24 cellular contexts compared by ENCODE assay signal in the genomic region with DNA sequence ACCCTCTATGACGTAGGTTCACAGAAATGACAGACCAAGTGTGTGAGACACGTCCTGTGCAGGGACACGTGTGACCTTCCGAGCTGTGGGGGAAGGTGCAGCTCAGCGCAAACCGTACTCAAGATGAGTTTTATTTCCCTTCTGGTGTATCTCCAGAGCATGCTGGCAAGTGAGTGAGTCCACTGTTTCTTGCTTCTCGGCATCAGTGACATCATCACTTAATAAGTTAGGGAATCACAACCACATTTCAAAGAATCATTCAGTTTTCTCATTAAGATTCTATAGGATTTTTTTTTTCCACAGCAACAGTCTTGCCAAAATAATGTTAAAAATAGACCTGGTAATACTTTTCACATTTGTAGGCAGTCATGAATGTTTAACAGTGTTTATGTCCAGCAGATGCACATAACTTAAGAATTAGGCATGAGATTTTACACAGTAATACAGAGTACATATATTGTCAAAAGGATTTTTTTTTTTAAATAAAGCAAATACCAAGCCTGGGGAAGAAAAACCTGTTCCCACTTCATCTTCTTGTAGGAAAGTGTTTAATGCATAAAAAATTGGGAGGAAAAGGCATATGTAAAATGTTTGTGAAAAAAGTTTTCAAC.
DNase-seq lines count a peak whose midpoint lies in the region; TF ChIP-seq lines count a peak whose summit lies in the region.
"Had no signal": no experiment of that assay in that cellular context is flagged by ENCODE, and none has a peak within 500 bp of the region (broad histone marks: within the 10 kb centered on the region; RNA-seq: fewer than 3 reads in every experiment).

No MANE protein-coding gene starts in this region.

- H3K4me3 Mint-ChIP-seq in Calu3 (ENCODE audit: low read depth, unreplicated experiment), result no peak overlapping the region
- H3K4me3 Mint-ChIP-seq: activated CD4-positive, alpha-beta T cell treated with anti-CD3 and anti-CD28 coated beads, Interleukin-2, amount 10 ng/mL, durations not matched to agents 7 days and 5 days; CD8-positive, alpha-beta memory T cell had no signal

- H3K9me3 Mint-ChIP-seq in Calu3 (ENCODE audit: low read depth, unreplicated experiment), result no peaks in the 10 kb centered on the region
- H3K9me3 Mint-ChIP-seq: CD8-positive, alpha-beta memory T cell had no signal

- CTCF ChIA-PET in AG04449 (lab: Yijun Ruan, JAX) (no interaction called here), Calu3 (lab: Charles Lee) (no interaction called here)

- 4 to 9% methylated on average over 7 of the region's 7 CpGs for WGBS in GM23248 (ENCODE audit: low coverage in 1 of 2, low lambda C conversion rate in 2 of 2, missing lambda C conversion rate in 2 of 2), 2 experiments
- 89 to 96% (median 90%) methylated on average over 7 of the region's 7 CpGs for WGBS in spleen, 5 donors

- H3K9me3 ChIP-seq in GM23248 (ENCODE audit: low read depth) (no peaks in the 10 kb centered on the region), spleen (no peaks in the 10 kb centered on the region)
- H3K9me3 ChIP-seq: lower lobe of right lung, ovary had no signal

- H3K79me2 ChIP-seq in GM23248 (ENCODE audit: insufficient read depth), result no peaks in the 10 kb centered on the region

- H3K27ac Mint-ChIP-seq in Calu3 (ENCODE audit: unreplicated experiment), result no peak overlapping the region
- H3K27ac Mint-ChIP-seq: activated CD4-positive, alpha-beta T cell treated with anti-CD3 and anti-CD28 coated beads, Interleukin-2, amount 10 ng/mL, durations not matched to agents 7 days and 5 days had no signal

- no peaks in the 10 kb centered on the region for H3K27me3 Mint-ChIP-seq in Calu3 (ENCODE audit: unreplicated experiment)
- H3K27me3 Mint-ChIP-seq: CD8-positive, alpha-beta memory T cell had no signal

- peaks cover under 1% of the 10 kb centered on the region for H3K4me1 Mint-ChIP-seq in Calu3 (ENCODE audit: low read depth, unreplicated experiment)

- peak overlapping the region; percentile 18; the same call in 1 of the 2 replicates for H2AFZ ChIP-seq in GM23248

- H3K27me3 ChIP-seq in GM23248 (replicated peaks; ENCODE audit: insufficient read depth), result no peaks in the 10 kb centered on the region
- H3K27me3 ChIP-seq in spleen (replicated peaks in 1 of 7), result peaks cover 0 to 12% (median 0%) of the 10 kb centered on the region in 7 donors
- H3K27me3 ChIP-seq: ovary had no signal

- no TSS peak for BruUV-seq in Calu3 (replicated peaks; lab: Mats Ljungman, UMichigan)

- TF ChIP-seq CTCF in AG04449 (IDR thresholded peaks at IDR 0.05; ENCODE audit: insufficient read depth, low read length, missing control alignments), result no peak
- no peak for TF ChIP-seq CTCF in astrocyte of the spinal cord (IDR thresholded peaks at IDR 0.05; ENCODE audit: low read depth, low read length)
- TF ChIP-seq CTCF in spleen (IDR thresholded peaks at IDR 0.05 in 8 of 11, conservative IDR thresholded peaks at IDR 0.05 in 3 of 11), result no peak
- TF ChIP-seq CTCF in Calu3 (IDR thresholded peaks at IDR 0.05; ENCODE audit: unreplicated experiment), result no peak

- H3K9me2 ChIP-seq in GM23248 (ENCODE audit: insufficient read depth), result no peaks in the 10 kb centered on the region

- H3K4me2 ChIP-seq in GM23248 (ENCODE audit: unreplicated experiment), result peak overlapping the region; percentile 44

- H3K4me3 ChIP-seq in AG04449 (ENCODE audit: low read depth, low read length) (no peak overlapping the region), GM23248 (no peak overlapping the region), astrocyte of the spinal cord (ENCODE audit: low read depth, low read length) (no peak overlapping the region), spleen (no peak overlapping the region)
- H3K4me3 ChIP-seq: K562, lower lobe of right lung, ovary, skin epidermis had no signal

- DNase-seq in AG04449 (ENCODE audit: low read depth, low spot score), result peak; percentile 87
- peak; percentile 89 for DNase-seq in GM23248
- peak; percentile 49 for DNase-seq in astrocyte of the spinal cord (ENCODE audit: low read depth, low spot score)
- peak; percentile 23 for DNase-seq in kidney glomerular epithelial cell (lab: John Stamatoyannopoulos, UW)
- DNase-seq in spleen, result no peak
- no peak for DNase-seq in cerebellar nuclear complex (lab: John Stamatoyannopoulos, UW)
- DNase-seq in Calu3, result no peak
- no peak for DNase-seq in occipital lobe (lab: John Stamatoyannopoulos, UW)
- DNase-seq: activated CD4-positive, alpha-beta T cell treated with anti-CD3 and anti-CD28 coated beads, Interleukin-2, amount 10 ng/mL, durations not matched to agents 7 days and 5 days; activated CD8-positive, alpha-beta memory T cell treated with anti-CD3 and anti-CD28 coated beads, Interleukin-2, amount 50 U/mL, for 4 hours; activated effector memory CD4-positive, alpha-beta T cell treated with Interleukin-2 at 50 U/mL for 16 hours; amniotic stem cell; CD8-positive, alpha-beta memory T cell; DMS79 treated with DMSO at 0.1 percent for 48 hours; glutamatergic neuron; H7; lower lobe of right lung; MV-4-11; NCI-H2029; ovary; stimulated activated CD4-positive, alpha-beta T cell treated with anti-CD3 and anti-CD28 coated beads, Interleukin-4, amount 100 ng/mL, for 4 hours; T-helper 1 cell had no signal

- no peaks in the 10 kb centered on the region for H4K20me1 ChIP-seq in GM23248 (ENCODE audit: insufficient read depth)

- in situ Hi-C loops in GM23248 (cut with MboI), result no loop called here
- in situ Hi-C loops in astrocyte of the spinal cord (cut with HindIII; ENCODE audit: low sequenced_read_pairs), result no loop called here

- H3K4me1 ChIP-seq in GM23248 (ENCODE audit: insufficient read depth), result peaks cover 11% of the 10 kb centered on the region
- H3K4me1 ChIP-seq in spleen, result peaks cover 0 to 7% (median 0%) of the 10 kb centered on the region in 6 donors

- H3K36me3 ChIP-seq in GM23248 (ENCODE audit: low read depth), result no peaks in the 10 kb centered on the region
- H3K36me3 ChIP-seq in spleen, result no peaks in the 10 kb centered on the region
- H3K36me3 ChIP-seq: lower lobe of right lung, ovary had no signal

- H3K27ac ChIP-seq in GM23248 (peak overlapping the region; percentile 46), spleen (no peak overlapping the region)
- H3K27ac ChIP-seq: lower lobe of right lung, ovary, skin epidermis had no signal

- intact Hi-C loops in spleen (cut with DNase I; ENCODE audit: low total_unique reads), result no loop called here
- intact Hi-C loops in Calu3 (cut with micrococcal nuclease; ENCODE audit: unreplicated experiment), result no loop called here

- TF ChIP-seq POLR2A in spleen (IDR thresholded peaks at IDR 0.05), result no peak

- H3F3A ChIP-seq in GM23248 (ENCODE audit: insufficient read depth), result peaks cover 12% of the 10 kb centered on the region

- POLR2A ChIA-PET in AG04449 (lab: Yijun Ruan, JAX), result interaction anchor here (0.7 kb wide), 1 partner anchor 144 kb away, joined by 3 read pairs; no protein-coding TSS in a partner anchor

- peak overlapping the region; percentile 39 for H3K9ac ChIP-seq in GM23248

- no peaks in the 10 kb centered on the region for H3K36me3 Mint-ChIP-seq in Calu3 (ENCODE audit: insufficient read depth, unreplicated experiment)

Comparison
In these comparisons a context has a peak if more than half of its experiments do, and no peak if none do; other contexts are left out.
1. DNase-seq: peak in AG04449 (single experiment), GM23248 (single experiment), astrocyte of the spinal cord (single experiment) and kidney glomerular epithelial cell (single experiment); none in spleen (single experiment), cerebellar nuclear complex (0 of 2), Calu3 (single experiment) and occipital lobe (single experiment).